ENCODE assay signal across 27 cellular contexts in the genomic region with DNA sequence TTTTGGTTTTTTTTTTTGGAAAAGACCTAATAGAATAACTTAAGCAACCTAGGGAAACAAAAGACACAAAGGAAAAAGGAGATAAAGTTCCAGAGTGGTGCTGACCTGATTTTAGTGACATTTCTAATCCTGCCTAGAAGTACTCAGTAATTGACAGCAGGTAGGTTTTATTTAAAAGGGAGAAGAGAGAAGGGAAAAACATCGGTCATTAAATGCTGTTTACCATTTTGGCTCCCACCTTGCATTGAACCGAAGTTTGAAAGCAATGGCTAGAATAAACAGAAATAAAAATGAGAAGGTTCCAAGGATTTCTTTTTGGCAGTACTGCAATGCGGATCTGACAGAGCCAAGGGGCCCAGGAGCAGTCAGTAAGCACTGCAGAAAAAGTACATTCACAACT.
"Had no signal": no experiment of that assay in that cellular context is flagged by ENCODE, and none has a peak within 500 bp of the region (broad histone marks: within the 10 kb centered on the region; RNA-seq: fewer than 3 reads in every experiment).

No MANE protein-coding gene starts in this region.

- H3K9me3 ChIP-seq: colonic mucosa, esophagus squamous epithelium, gastrocnemius medialis, gastroesophageal sphincter had no signal

- DNase-seq: colonic mucosa; dermis blood vessel endothelial cell; dorsolateral prefrontal cortex; effector CD4-positive, alpha-beta T cell; effector CD8-positive, alpha-beta T cell; effector memory CD4-positive, alpha-beta T cell; effector memory CD8-positive, alpha-beta T cell; endodermal cell; erythroblast; esophagus squamous epithelium; foreskin fibroblast; foreskin keratinocyte; foreskin melanocyte; gastrocnemius medialis; glutamatergic neuron; head of caudate nucleus; heart left ventricle; heart right ventricle had no signal

- H3K4me3 ChIP-seq: colonic mucosa, coronary artery, dorsolateral prefrontal cortex, esophagus muscularis mucosa, esophagus squamous epithelium, gastrocnemius medialis, gastroesophageal sphincter, heart left ventricle, heart right ventricle had no signal

- ATAC-seq: effector memory CD8-positive, alpha-beta T cell; esophagus mucosa; foreskin keratinocyte; gastrocnemius medialis; gastroesophageal sphincter; heart left ventricle; heart right ventricle had no signal

- H3K4me1 ChIP-seq: colonic mucosa, esophagus squamous epithelium, foreskin keratinocyte, gastrocnemius medialis, gastroesophageal sphincter, heart left ventricle, heart right ventricle had no signal

- FAIRE-seq: colon, endometrium, endothelial cell of umbilical vein, frontal cortex had no signal

- H3K27ac ChIP-seq: colonic mucosa, coronary artery, dorsolateral prefrontal cortex, epithelial cell of prostate, esophagus muscularis mucosa, esophagus squamous epithelium, foreskin keratinocyte, gastrocnemius medialis, gastroesophageal sphincter, heart left ventricle, heart right ventricle had no signal
